ENCODE assay signal across 15 cellular contexts in the genomic region with DNA sequence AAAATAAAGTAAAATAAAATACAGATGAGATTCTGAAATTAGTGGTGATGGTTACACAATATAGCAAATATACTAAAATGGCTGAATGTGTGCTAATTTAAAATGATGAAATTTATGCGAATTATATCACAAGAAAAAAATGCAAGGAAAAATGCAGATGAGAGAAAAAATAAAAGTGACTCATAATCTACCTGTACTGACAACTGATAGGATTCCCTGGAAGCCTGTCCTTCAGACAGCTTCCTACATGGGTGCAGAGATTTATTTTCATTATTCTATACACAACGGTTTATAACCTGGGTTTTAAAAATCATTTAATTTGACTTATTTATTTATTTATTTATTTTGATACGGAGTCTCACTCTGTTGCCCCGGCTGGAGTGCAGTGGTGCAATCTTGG. TPM values are rescaled to one million over a fixed set of nuclear protein-coding genes. Genes with fewer than 3 reads are reported as not detected.
DNase-seq lines count a peak whose midpoint lies in the region; TF ChIP-seq lines count a peak whose summit lies in the region.
"Had no signal": no experiment of that assay in that cellular context is flagged by ENCODE, and none has a peak within 500 bp of the region (broad histone marks: within the 10 kb centered on the region; RNA-seq: fewer than 3 reads in every experiment).

No MANE protein-coding gene starts in this region.

- CTCF ChIA-PET in RWPE1 (lab: Yijun Ruan, JAX): interaction anchor here (0.6 to 0.7 kb wide), 2 partner anchors 19 to 61 kb away, joined by 4 to 5 read pairs; no protein-coding TSS in a partner anchor

- no peaks in the 10 kb centered on the region for H3K27me3 ChIP-seq in osteoblast (ENCODE audit: insufficient read depth, low read length)

- no peak overlapping the region for H2AFZ ChIP-seq in osteoblast (ENCODE audit: low read length)

- H3K4me2 ChIP-seq in osteoblast (ENCODE audit: insufficient read depth, low read length): no peak overlapping the region
- H3K4me2 ChIP-seq: A549; BLaER1 treated with 17β-estradiol and CSF1 and Interleukin-3, amounts not matched to agents 10 nM and 100 nM had no signal

- no peaks in the 10 kb centered on the region for H3K36me3 ChIP-seq in osteoblast (ENCODE audit: insufficient read depth, low read length)
- H3K36me3 ChIP-seq: BLaER1 treated with 17β-estradiol and CSF1 and Interleukin-3, amounts not matched to agents 10 nM and 100 nM had no signal

- no peaks in the 10 kb centered on the region for H3K9me3 ChIP-seq in osteoblast (ENCODE audit: low read depth, low read length)
- H3K9me3 ChIP-seq: A549; BLaER1 treated with 17β-estradiol and CSF1 and Interleukin-3, amounts not matched to agents 10 nM and 100 nM; Caco-2 had no signal

- POLR2A ChIA-PET in RWPE1 (lab: Yijun Ruan, JAX; ENCODE audit: low non-redundant PET): no interaction called here

- TF ChIP-seq CTCF in RWPE1 (conservative IDR thresholded peaks at IDR 0.05; ENCODE audit: low read depth) (no peak), epithelial cell of esophagus (IDR thresholded peaks at IDR 0.05; ENCODE audit: insufficient read depth, low read depth, low read length, missing control alignments) (no peak), osteoblast (IDR thresholded peaks at IDR 0.05; ENCODE audit: extremely low read depth, low read depth, low read length) (no peak)

- no peaks in the 10 kb centered on the region for H3K4me1 ChIP-seq in osteoblast (ENCODE audit: insufficient read depth, low read length)
- H3K4me1 ChIP-seq: Caco-2 had no signal

- H3K4me3 ChIP-seq in epithelial cell of esophagus (ENCODE audit: low read length): no peak overlapping the region
- no peak overlapping the region for H3K4me3 ChIP-seq in osteoblast (ENCODE audit: insufficient read depth, low read length)
- H3K4me3 ChIP-seq: A549; BLaER1 treated with 17β-estradiol and CSF1 and Interleukin-3, amounts not matched to agents 10 nM and 100 nM had no signal

- peak; percentile 64 for DNase-seq in RWPE1 (ENCODE audit: low spot score)
- peak; percentile 34 for DNase-seq in epithelial cell of esophagus (ENCODE audit: low read depth)
- DNase-seq in osteoblast (ENCODE audit: insufficient read length, low spot score, missing footprints): peak; percentile 80
- DNase-seq in NCI-H510A (lab: John Stamatoyannopoulos, UW): no peak
- no peak for DNase-seq in NCI-H1930 (lab: John Stamatoyannopoulos, UW)
- DNase-seq: AML-193; Caco-2; Calu3; CD4-positive, alpha-beta T cell; DMS79 treated with DMSO at 0.1 percent for 48 hours; GF-D8 had no signal

- no peaks in the 10 kb centered on the region for H4K20me1 ChIP-seq in osteoblast (ENCODE audit: insufficient read depth, low read length)
- H4K20me1 ChIP-seq: BLaER1 treated with 17β-estradiol and CSF1 and Interleukin-3, amounts not matched to agents 10 nM and 100 nM had no signal

- H3K27ac ChIP-seq in RWPE1 (peak overlapping the region; percentile 3; the same call in 1 of the 2 replicates), osteoblast (ENCODE audit: low read depth, low read length) (no peak overlapping the region)
- H3K27ac ChIP-seq: 22Rv1; A549; BLaER1 treated with 17β-estradiol and CSF1 and Interleukin-3, amounts not matched to agents 10 nM and 100 nM; C4-2B had no signal

- H3K79me2 ChIP-seq in osteoblast (ENCODE audit: insufficient read depth, low read length): no peaks in the 10 kb centered on the region

RNA-seq across cellular contexts. Expression of gene NCS1, which starts 5.8 kb away (rescaled TPM):
- 43.0 and 49.9 TPM in 2 replicates for total RNA-seq in osteoblast

Comparison
In these comparisons a context has a peak if more than half of its experiments do, and no peak if none do; other contexts are left out.
1. DNase-seq: peak in RWPE1 (single experiment), epithelial cell of esophagus (single experiment) and osteoblast (single experiment); none in NCI-H510A (single experiment) and NCI-H1930 (0 of 2).